In genomic region chr18:5238371-5238758, GRCh38 we compare ENCODE assay signal across 1 cellular context.
TF ChIP-seq lines count a peak whose summit lies in the region.

No MANE protein-coding gene starts in this region.

TF ChIP-seq in HepG2, 621 proteins besides CTCF, POLR2A, EP300 and RAD21 (continued from another document and continues in another):
- TF ChIP-seq ZNF646 (CRISPR knock-in tag; IDR thresholded peaks at IDR 0.05) (peak; percentile 53; the same call in 1 of the 2 replicates), HDAC1 (CRISPR knock-in tag; IDR thresholded peaks at IDR 0.05) (peak; percentile 45), ASH2L (IDR thresholded peaks at IDR 0.05; ENCODE audit: insufficient read length, low read depth, low read length) (peak; percentile 91), ZNF510 (CRISPR knock-in tag; IDR thresholded peaks at IDR 0.05; ENCODE audit: low read depth) (0 out of 2 replicates have a peak, but pooled peaks have one; percentile 5), ZNF20 (CRISPR knock-in tag; IDR thresholded peaks at IDR 0.05) (0 out of 2 replicates have a peak, but pooled peaks have one; percentile 3), ZEB1 (IDR thresholded peaks at IDR 0.05; ENCODE audit: insufficient replicate concordance, low read depth) (no peak), ZNF737 (CRISPR knock-in tag; IDR thresholded peaks at IDR 0.05; ENCODE audit: borderline replicate concordance) (peak; percentile 60; the same call in 1 of the 2 replicates), SIN3A (IDR thresholded peaks at IDR 0.05; ENCODE audit: borderline replicate concordance, low read depth, low read length) (no peak; the same call in 1 of the 2 replicates), TEAD3 (CRISPR knock-in tag; optimal IDR thresholded peaks at IDR 0.05; ENCODE audit: borderline replicate concordance) (no peak), ZNF224 (CRISPR knock-in tag; IDR thresholded peaks at IDR 0.05) (peak; percentile 62; the same call in 1 of the 2 replicates), ZNF101 (CRISPR knock-in tag; IDR thresholded peaks at IDR 0.05; ENCODE audit: borderline replicate concordance, low read depth) (no peak), NAIF1 (CRISPR knock-in tag; IDR thresholded peaks at IDR 0.05; ENCODE audit: borderline replicate concordance) (peak; percentile 43; the same call in 1 of the 2 replicates), IRF2 (CRISPR knock-in tag; IDR thresholded peaks at IDR 0.05) (0 out of 2 replicates have a peak, but pooled peaks have one; percentile 6), ZMYM3 (CRISPR knock-in tag; IDR thresholded peaks at IDR 0.05) (no peak), ZNF558 (CRISPR knock-in tag; IDR thresholded peaks at IDR 0.05; ENCODE audit: borderline replicate concordance) (peak; percentile 50; the same call in 1 of the 2 replicates), ZNF180 (CRISPR knock-in tag; IDR thresholded peaks at IDR 0.05; ENCODE audit: borderline replicate concordance, low read depth) (no peak), ZNF282 (IDR thresholded peaks at IDR 0.05; ENCODE audit: partially characterized antibody) (no peak), ZNF746 (CRISPR knock-in tag; IDR thresholded peaks at IDR 0.05) (no peak), NBN (conservative IDR thresholded peaks at IDR 0.05) (no peak), ZNF629 (CRISPR knock-in tag; conservative IDR thresholded peaks at IDR 0.05) (0 out of 2 replicates have a peak, but pooled peaks have one; percentile 16), NFE2L2 (IDR thresholded peaks at IDR 0.05; ENCODE audit: low read length) (no peak), ZNF256 (CRISPR knock-in tag; conservative IDR thresholded peaks at IDR 0.05) (no peak; the same call in 1 of the 2 replicates), IRF1 (CRISPR knock-in tag; IDR thresholded peaks at IDR 0.05; ENCODE audit: low read depth) (no peak), NKX3-1 (CRISPR knock-in tag; IDR thresholded peaks at IDR 0.05) (0 out of 2 replicates have a peak, but pooled peaks have one; percentile 34), SP4 (CRISPR knock-in tag; IDR thresholded peaks at IDR 0.05) (no peak), SAP130 (CRISPR knock-in tag; IDR thresholded peaks at IDR 0.05; ENCODE audit: low read depth) (peak; percentile 43; the same call in 1 of the 2 replicates), ZFP41 (CRISPR knock-in tag; IDR thresholded peaks at IDR 0.05; ENCODE audit: borderline replicate concordance) (no peak), IKZF5 (CRISPR knock-in tag; IDR thresholded peaks at IDR 0.05) (peak; percentile 55; the same call in 1 of the 2 replicates), TSC22D2 (CRISPR knock-in tag; IDR thresholded peaks at IDR 0.05; ENCODE audit: borderline replicate concordance) (no peak), ZNF766 (CRISPR knock-in tag; IDR thresholded peaks at IDR 0.05; ENCODE audit: borderline replicate concordance) (no peak), PITX1 (CRISPR knock-in tag; IDR thresholded peaks at IDR 0.05) (no peak), POLR2AphosphoS5 (IDR thresholded peaks at IDR 0.05; ENCODE audit: low read depth, low read length) (0 out of 2 replicates have a peak, but pooled peaks have one; percentile 42), ZNF747 (CRISPR knock-in tag; IDR thresholded peaks at IDR 0.05; ENCODE audit: borderline replicate concordance) (no peak), ZBTB10 (CRISPR knock-in tag; IDR thresholded peaks at IDR 0.05; ENCODE audit: borderline replicate concordance) (0 out of 2 replicates have a peak, but pooled peaks have one; percentile 33), YEATS4 (CRISPR knock-in tag; IDR thresholded peaks at IDR 0.05; ENCODE audit: borderline replicate concordance) (peak; percentile 48; the same call in 1 of the 2 replicates), ZNF775 (CRISPR knock-in tag; IDR thresholded peaks at IDR 0.05; ENCODE audit: borderline replicate concordance) (no peak), ZNF263 (CRISPR knock-in tag; IDR thresholded peaks at IDR 0.05) (peak; percentile 21; the same call in 1 of the 2 replicates), ATF7-NPFF (CRISPR knock-in tag; IDR thresholded peaks at IDR 0.05; ENCODE audit: low read depth) (no peak), RFX5 (IDR thresholded peaks at IDR 0.05; ENCODE audit: low read depth, low read length) (peak; percentile 87), ZNF317 (CRISPR knock-in tag; IDR thresholded peaks at IDR 0.05) (peak; percentile 7; the same call in 1 of the 2 replicates), RFXAP (CRISPR knock-in tag; IDR thresholded peaks at IDR 0.05; ENCODE audit: borderline replicate concordance) (peak; percentile 8; the same call in 1 of the 2 replicates)
- TF ChIP-seq, protein P1, sequence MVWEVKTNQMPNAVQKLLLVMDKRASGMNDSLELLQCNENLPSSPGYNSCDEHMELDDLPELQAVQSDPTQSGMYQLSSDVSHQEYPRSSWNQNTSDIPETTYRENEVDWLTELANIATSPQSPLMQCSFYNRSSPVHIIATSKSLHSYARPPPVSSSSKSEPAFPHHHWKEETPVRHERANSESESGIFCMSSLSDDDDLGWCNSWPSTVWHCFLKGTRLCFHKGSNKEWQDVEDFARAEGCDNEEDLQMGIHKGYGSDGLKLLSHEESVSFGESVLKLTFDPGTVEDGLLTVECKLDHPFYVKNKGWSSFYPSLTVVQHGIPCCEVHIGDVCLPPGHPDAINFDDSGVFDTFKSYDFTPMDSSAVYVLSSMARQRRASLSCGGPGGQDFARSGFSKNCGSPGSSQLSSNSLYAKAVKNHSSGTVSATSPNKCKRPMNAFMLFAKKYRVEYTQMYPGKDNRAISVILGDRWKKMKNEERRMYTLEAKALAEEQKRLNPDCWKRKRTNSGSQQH (CRISPR knock-in tag; IDR thresholded peaks at IDR 0.05; ENCODE audit: low read depth) = 0 out of 2 replicates have a peak, but pooled peaks have one; percentile 56
- TF ChIP-seq, protein P2, sequence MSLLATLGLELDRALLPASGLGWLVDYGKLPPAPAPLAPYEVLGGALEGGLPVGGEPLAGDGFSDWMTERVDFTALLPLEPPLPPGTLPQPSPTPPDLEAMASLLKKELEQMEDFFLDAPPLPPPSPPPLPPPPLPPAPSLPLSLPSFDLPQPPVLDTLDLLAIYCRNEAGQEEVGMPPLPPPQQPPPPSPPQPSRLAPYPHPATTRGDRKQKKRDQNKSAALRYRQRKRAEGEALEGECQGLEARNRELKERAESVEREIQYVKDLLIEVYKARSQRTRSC (CRISPR knock-in tag; IDR thresholded peaks at IDR 0.05; ENCODE audit: low read depth) = 0 out of 2 replicates have a peak, but pooled peaks have one; percentile 7
- TF ChIP-seq, protein P3, sequence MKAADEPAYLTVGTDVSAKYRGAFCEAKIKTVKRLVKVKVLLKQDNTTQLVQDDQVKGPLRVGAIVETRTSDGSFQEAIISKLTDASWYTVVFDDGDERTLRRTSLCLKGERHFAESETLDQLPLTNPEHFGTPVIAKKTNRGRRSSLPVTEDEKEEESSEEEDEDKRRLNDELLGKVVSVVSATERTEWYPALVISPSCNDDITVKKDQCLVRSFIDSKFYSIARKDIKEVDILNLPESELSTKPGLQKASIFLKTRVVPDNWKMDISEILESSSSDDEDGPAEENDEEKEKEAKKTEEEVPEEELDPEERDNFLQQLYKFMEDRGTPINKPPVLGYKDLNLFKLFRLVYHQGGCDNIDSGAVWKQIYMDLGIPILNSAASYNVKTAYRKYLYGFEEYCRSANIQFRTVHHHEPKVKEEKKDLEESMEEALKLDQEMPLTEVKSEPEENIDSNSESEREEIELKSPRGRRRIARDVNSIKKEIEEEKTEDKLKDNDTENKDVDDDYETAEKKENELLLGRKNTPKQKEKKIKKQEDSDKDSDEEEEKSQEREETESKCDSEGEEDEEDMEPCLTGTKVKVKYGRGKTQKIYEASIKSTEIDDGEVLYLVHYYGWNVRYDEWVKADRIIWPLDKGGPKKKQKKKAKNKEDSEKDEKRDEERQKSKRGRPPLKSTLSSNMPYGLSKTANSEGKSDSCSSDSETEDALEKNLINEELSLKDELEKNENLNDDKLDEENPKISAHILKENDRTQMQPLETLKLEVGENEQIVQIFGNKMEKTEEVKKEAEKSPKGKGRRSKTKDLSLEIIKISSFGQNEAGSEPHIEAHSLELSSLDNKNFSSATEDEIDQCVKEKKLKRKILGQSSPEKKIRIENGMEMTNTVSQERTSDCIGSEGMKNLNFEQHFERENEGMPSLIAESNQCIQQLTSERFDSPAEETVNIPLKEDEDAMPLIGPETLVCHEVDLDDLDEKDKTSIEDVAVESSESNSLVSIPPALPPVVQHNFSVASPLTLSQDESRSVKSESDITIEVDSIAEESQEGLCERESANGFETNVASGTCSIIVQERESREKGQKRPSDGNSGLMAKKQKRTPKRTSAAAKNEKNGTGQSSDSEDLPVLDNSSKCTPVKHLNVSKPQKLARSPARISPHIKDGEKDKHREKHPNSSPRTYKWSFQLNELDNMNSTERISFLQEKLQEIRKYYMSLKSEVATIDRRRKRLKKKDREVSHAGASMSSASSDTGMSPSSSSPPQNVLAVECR (CRISPR knock-in tag; IDR thresholded peaks at IDR 0.05; ENCODE audit: borderline replicate concordance) = 0 out of 2 replicates have a peak, but pooled peaks have one; percentile 35
- TF ChIP-seq, protein P4, sequence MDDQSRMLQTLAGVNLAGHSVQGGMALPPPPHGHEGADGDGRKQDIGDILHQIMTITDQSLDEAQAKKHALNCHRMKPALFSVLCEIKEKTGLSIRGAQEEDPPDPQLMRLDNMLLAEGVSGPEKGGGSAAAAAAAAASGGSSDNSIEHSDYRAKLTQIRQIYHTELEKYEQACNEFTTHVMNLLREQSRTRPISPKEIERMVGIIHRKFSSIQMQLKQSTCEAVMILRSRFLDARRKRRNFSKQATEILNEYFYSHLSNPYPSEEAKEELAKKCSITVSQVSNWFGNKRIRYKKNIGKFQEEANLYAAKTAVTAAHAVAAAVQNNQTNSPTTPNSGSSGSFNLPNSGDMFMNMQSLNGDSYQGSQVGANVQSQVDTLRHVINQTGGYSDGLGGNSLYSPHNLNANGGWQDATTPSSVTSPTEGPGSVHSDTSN (CRISPR knock-in tag; IDR thresholded peaks at IDR 0.05; ENCODE audit: borderline replicate concordance) = no peak
